In genomic region chr6:130372786-130373185, GRCh38 we compare ENCODE assay signal across 16 cellular contexts. TPM values are rescaled to one million over a fixed set of nuclear protein-coding genes. Genes with fewer than 3 reads are reported as not detected.
DNase-seq lines count a peak whose midpoint lies in the region; ATAC-seq and TF ChIP-seq lines count a peak whose summit lies in the region.
"Had no signal": no experiment of that assay in that cellular context is flagged by ENCODE, and none has a peak within 500 bp of the region (broad histone marks: within the 10 kb centered on the region; RNA-seq: fewer than 3 reads in every experiment).

No MANE protein-coding gene starts in this region.

- DNase-seq in AG10803 (ENCODE audit: low read depth) (peak; percentile 28), IMR-90 (peak; percentile 58), hepatocyte (ENCODE audit: low spot score) (no peak), Right ventricle myocardium superior (no peak), osteocyte (ENCODE audit: extremely low spot score, unreplicated experiment) (no peak)
- no peak for DNase-seq in effector CD4-positive, alpha-beta T cell
- DNase-seq: ACHN; Calu3; CD8-positive, alpha-beta T cell; DMS79 treated with DMSO at 0.1 percent for 48 hours; H9 had no signal

- dilution Hi-C loops in IMR-90 (cut with HindIII; ENCODE audit: low sequenced_read_pairs, unreplicated experiment) = no loop called here

- H3K4me2 ChIP-seq in IMR-90 (ENCODE audit: low read depth, low read length) (peak overlapping the region; percentile 80; the same call in 1 of the 2 replicates), hepatocyte (no peak overlapping the region)
- H3K4me2 ChIP-seq: BLaER1 treated with 17β-estradiol and CSF1 and Interleukin-3, amounts not matched to agents 10 nM and 100 nM had no signal

- H3K9me2 ChIP-seq in hepatocyte (replicated peaks; ENCODE audit: insufficient read depth) = no peaks in the 10 kb centered on the region

- no peak overlapping the region for H3K23ac ChIP-seq in IMR-90 (ENCODE audit: low read depth, low read length)

- peaks cover 88% of the 10 kb centered on the region for H3K79me2 ChIP-seq in hepatocyte

- no peaks in the 10 kb centered on the region for H3K9me3 Mint-ChIP-seq in osteocyte (ENCODE audit: unreplicated experiment)
- H3K9me3 Mint-ChIP-seq: CD8-positive, alpha-beta T cell; H9 had no signal

- WGBS in IMR-90 (ENCODE audit: extremely low coverage in 2 of 2, insufficient read length in 1 of 2), 2 experiments = no CpG with 5 or more reads among the region's 1 CpG
- 73% methylated on average over 1 of the region's 1 CpG for WGBS in hepatocyte (ENCODE audit: low lambda C conversion rate, missing lambda C conversion rate)

- H2BK15ac ChIP-seq in IMR-90 (ENCODE audit: low read depth, low read length) = no peak overlapping the region

- no TSS peak for BruUV-seq in IMR-90 (replicated peaks; lab: Mats Ljungman, UMichigan)

- H2AFZ ChIP-seq in IMR-90 (replicated peaks; ENCODE audit: low read length, poor library complexity) = no peak overlapping the region
- no peak overlapping the region for H2AFZ ChIP-seq in hepatocyte

- no peak overlapping the region for H3K14ac ChIP-seq in IMR-90 (replicated peaks; ENCODE audit: low read depth, low read length)

- peak overlapping the region; percentile 91 for H2BK5ac ChIP-seq in IMR-90 (ENCODE audit: low read depth, low read length, poor library complexity, severe bottlenecking)

- no peak overlapping the region for H2AK9ac ChIP-seq in IMR-90 (replicated peaks; ENCODE audit: low read depth, low read length, poor library complexity)

- H3K9me1 ChIP-seq in IMR-90 (ENCODE audit: insufficient read depth, low read length) = peaks cover 5% of the 10 kb centered on the region

- in situ Hi-C loops in IMR-90 (cut with MboI; ENCODE audit: low sequenced_read_pairs) = no loop called here

- H3K79me1 ChIP-seq in IMR-90 (ENCODE audit: low read depth in 1 of 2, low read length in 2 of 2) = peaks cover 8 to 60% of the 10 kb centered on the region in 2 experiments; a peak in 3 of 4 replicates

- H3K27me3 Mint-ChIP-seq in osteocyte (ENCODE audit: unreplicated experiment) = no peaks in the 10 kb centered on the region

- H3K4me3 ChIP-seq in AG10803 (ENCODE audit: low read length) = no peak overlapping the region
- no peak overlapping the region for H3K4me3 ChIP-seq in IMR-90 (ENCODE audit: insufficient read depth, low read depth, low read length)
- H3K4me3 ChIP-seq in hepatocyte = no peak overlapping the region
- H3K4me3 ChIP-seq: BLaER1 treated with 17β-estradiol and CSF1 and Interleukin-3, amounts not matched to agents 10 nM and 100 nM; GM12878; K562 had no signal

- peak overlapping the region; percentile 88; the same call in 1 of the 2 replicates for H3K18ac ChIP-seq in IMR-90 (ENCODE audit: low read depth, low read length)

- H4K5ac ChIP-seq in IMR-90 (ENCODE audit: low read depth, low read length) = peak overlapping the region; percentile 68; the same call in 1 of the 2 replicates

- H4K91ac ChIP-seq in IMR-90 (ENCODE audit: insufficient read depth, low read depth, low read length) = no peak overlapping the region

- H3K4me3 Mint-ChIP-seq in osteocyte (ENCODE audit: unreplicated experiment) = no peak overlapping the region
- H3K4me3 Mint-ChIP-seq: B cell; CD8-positive, alpha-beta T cell; H9 had no signal

- intact Hi-C loops in IMR-90 (cut with micrococcal nuclease) (no loop called here), Right ventricle myocardium superior (cut with DNase I) (no loop called here)

- peak overlapping the region; percentile 57; the same call in 1 of the 2 replicates for H2BK20ac ChIP-seq in IMR-90 (ENCODE audit: low read depth, low read length)

- peaks cover 2% of the 10 kb centered on the region for H3K36me3 Mint-ChIP-seq in osteocyte (ENCODE audit: unreplicated experiment)
- H3K36me3 Mint-ChIP-seq: CD8-positive, alpha-beta T cell had no signal

- H3K36me3 ChIP-seq in IMR-90 (ENCODE audit: control insufficient read depth, insufficient read depth, low read length) = peaks cover 2% of the 10 kb centered on the region; the same call in 1 of the 2 replicates
- no peaks in the 10 kb centered on the region for H3K36me3 ChIP-seq in hepatocyte (replicated peaks; ENCODE audit: insufficient read depth, low read depth)
- H3K36me3 ChIP-seq: BLaER1 treated with 17β-estradiol and CSF1 and Interleukin-3, amounts not matched to agents 10 nM and 100 nM had no signal

- peaks cover 6% of the 10 kb centered on the region; the same call in 1 of the 2 replicates for H4K20me1 ChIP-seq in IMR-90 (ENCODE audit: insufficient read depth, low read length)
- H4K20me1 ChIP-seq in hepatocyte (ENCODE audit: insufficient read depth, poor library complexity, severe bottlenecking) = no peaks in the 10 kb centered on the region
- H4K20me1 ChIP-seq: BLaER1 treated with 17β-estradiol and CSF1 and Interleukin-3, amounts not matched to agents 10 nM and 100 nM had no signal

- H3K4me1 ChIP-seq in IMR-90 (ENCODE audit: control insufficient read depth, insufficient read depth, low read length) (peaks cover 20% of the 10 kb centered on the region), hepatocyte (ENCODE audit: insufficient read depth) (peaks cover 22% of the 10 kb centered on the region)
- H3K4me1 ChIP-seq: BLaER1 treated with 17β-estradiol and CSF1 and Interleukin-3, amounts not matched to agents 10 nM and 100 nM had no signal

- H3K27ac ChIP-seq in IMR-90 (ENCODE audit: insufficient read depth, low read length) (peak overlapping the region; percentile 25; the same call in 1 of the 2 replicates), hepatocyte (peak overlapping the region; percentile 11)
- H3K27ac ChIP-seq: BLaER1 treated with 17β-estradiol and CSF1 and Interleukin-3, amounts not matched to agents 10 nM and 100 nM; HL-60 had no signal

- no peak for TF ChIP-seq POLR2A in IMR-90 (IDR thresholded peaks at IDR 0.05; ENCODE audit: low read depth, low read length)

- TF ChIP-seq RAD21 in IMR-90 (IDR thresholded peaks at IDR 0.05; ENCODE audit: low read length) = no peak

- ATAC-seq in IMR-90 (ENCODE audit: low read depth) = peak; percentile 69
- no peak for ATAC-seq in Right ventricle myocardium superior (ENCODE audit: poor library complexity)
- ATAC-seq: CD8-positive, alpha-beta T cell; GM12878; K562 had no signal

- H2AK5ac ChIP-seq in IMR-90 (ENCODE audit: low read depth, low read length) = no peak overlapping the region; the same call in 1 of the 2 replicates

- no peak overlapping the region for H2BK120ac ChIP-seq in IMR-90 (ENCODE audit: low read depth, low read length)

- H3K9me3 ChIP-seq in IMR-90 (ENCODE audit: control insufficient read depth, insufficient read depth, low read length) (no peaks in the 10 kb centered on the region), hepatocyte (ENCODE audit: low read depth) (no peaks in the 10 kb centered on the region)
- H3K9me3 ChIP-seq: BLaER1 treated with 17β-estradiol and CSF1 and Interleukin-3, amounts not matched to agents 10 nM and 100 nM had no signal

- H3K4me1 Mint-ChIP-seq in osteocyte (ENCODE audit: unreplicated experiment) = peaks cover 10% of the 10 kb centered on the region
- H3K4me1 Mint-ChIP-seq: B cell had no signal

- H3K27me3 ChIP-seq in IMR-90 (ENCODE audit: control insufficient read depth, insufficient read depth, low read length) (no peaks in the 10 kb centered on the region), hepatocyte (peaks cover under 1% of the 10 kb centered on the region)

- no peak overlapping the region; the same call in 1 of the 2 replicates for H3K4ac ChIP-seq in IMR-90 (ENCODE audit: low read depth, low read length)

- POLR2A ChIA-PET in IMR-90 (lab: Charles Lee; ENCODE audit: unreplicated experiment) = no interaction called here

- peak overlapping the region in 1 of 2 experiments; percentile 20; a peak in 1 of 4 replicates for H4K8ac ChIP-seq in IMR-90 (ENCODE audit: low read depth in 2 of 2, low read length in 2 of 2)

- CTCF ChIA-PET in IMR-90 (lab: Yijun Ruan, JAX) = no interaction called here

- H3K56ac ChIP-seq in IMR-90 (ENCODE audit: extremely low read depth, insufficient read depth, low read length) = no peak overlapping the region

- H3K9ac ChIP-seq in IMR-90 (ENCODE audit: low read depth, low read length) = no peak overlapping the region
- H3K9ac ChIP-seq: BLaER1 treated with 17β-estradiol and CSF1 and Interleukin-3, amounts not matched to agents 10 nM and 100 nM had no signal

- H3K27ac Mint-ChIP-seq in osteocyte (ENCODE audit: unreplicated experiment) = no peak overlapping the region
- H3K27ac Mint-ChIP-seq: B cell; CD8-positive, alpha-beta T cell; H9 had no signal

- TF ChIP-seq CTCF in AG10803 (conservative IDR thresholded peaks at IDR 0.05; ENCODE audit: low read length) (no peak), IMR-90 (conservative IDR thresholded peaks at IDR 0.05; ENCODE audit: low read depth, low read length) (no peak), hepatocyte (IDR thresholded peaks at IDR 0.05; ENCODE audit: poor library complexity) (no peak), osteocyte (IDR thresholded peaks at IDR 0.05) (no peak)

TF ChIP-seq in IMR-90, 13 proteins besides CTCF, POLR2A, EP300 and RAD21:
- TF ChIP-seq, protein P1, sequence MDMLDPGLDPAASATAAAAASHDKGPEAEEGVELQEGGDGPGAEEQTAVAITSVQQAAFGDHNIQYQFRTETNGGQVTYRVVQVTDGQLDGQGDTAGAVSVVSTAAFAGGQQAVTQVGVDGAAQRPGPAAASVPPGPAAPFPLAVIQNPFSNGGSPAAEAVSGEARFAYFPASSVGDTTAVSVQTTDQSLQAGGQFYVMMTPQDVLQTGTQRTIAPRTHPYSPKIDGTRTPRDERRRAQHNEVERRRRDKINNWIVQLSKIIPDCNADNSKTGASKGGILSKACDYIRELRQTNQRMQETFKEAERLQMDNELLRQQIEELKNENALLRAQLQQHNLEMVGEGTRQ (IDR thresholded peaks at IDR 0.05; ENCODE audit: low read depth, low read length) = no peak
- TF ChIP-seq SMC3 (IDR thresholded peaks at IDR 0.05; ENCODE audit: low read depth, low read length) = no peak
- TF ChIP-seq RFX5 (IDR thresholded peaks at IDR 0.05; ENCODE audit: low read depth, low read length) = no peak
TF ChIP-seq in IMR-90: peak in this region for 0.

RNA-seq across cellular contexts. Expression of gene TMEM200A, which starts 7.0 kb away (rescaled TPM):
- total RNA-seq in IMR-90 (2012; rRNA removed) = 37.1 and 47.8 TPM in 2 replicates
- polyA plus RNA-seq in IMR-90 (2012; rRNA removed) = 19.4 and 22.8 TPM in 2 replicates
- polyA plus RNA-seq in IMR-90 (2012; cell fraction: cytosol; rRNA removed) = 7.1 and 11.5 TPM in 2 replicates
- 2.3 and 6.7 TPM in 2 replicates for polyA plus RNA-seq in IMR-90 (2012; cell fraction: nucleus; rRNA removed; ENCODE audit: low replicate concordance)
- 28.5 and 32.9 TPM in 2 replicates for total RNA-seq in hepatocyte
- polyA plus RNA-seq in hepatocyte = 19.2 and 23.0 TPM in 2 replicates
- total RNA-seq in Right ventricle myocardium superior = not detected
- 11.2 and 11.5 TPM in 2 replicates for total RNA-seq in osteocyte
- total RNA-seq: Calu3 had no signal
- polyA plus RNA-seq: K562 had no signal

Comparison
In these comparisons a context has a peak if more than half of its experiments do, and no peak if none do; other contexts are left out.
1. DNase-seq: peak in AG10803 (single experiment) and IMR-90 (single experiment); none in hepatocyte (single experiment), Right ventricle myocardium superior (single experiment), effector CD4-positive, alpha-beta T cell (single experiment) and osteocyte (single experiment).
2. RNA of gene TMEM200A, which starts 7.0 kb away (total RNA-seq): 37.1 to 47.8 TPM in IMR-90, 28.5 to 32.9 TPM in hepatocyte and 11.2 to 11.5 TPM in osteocyte; not detected in Right ventricle myocardium superior (single experiment); every median in the first group is over 10 times any median in the second.